1 cellular context compared by ENCODE assay signal in genomic region chr9:70419546-70420266, GRCh38.
A peak's percentile ranks its signal among the peaks of the same experiment; 100 is the strongest.
TF ChIP-seq lines count a peak whose summit lies in the region.

No MANE protein-coding gene starts in this region.

TF ChIP-seq in K562, 482 proteins besides CTCF, POLR2A, EP300 and RAD21 (continued from another document and continues in another):
- TF ChIP-seq IRF1 (CRISPR knock-in tag; IDR thresholded peaks at IDR 0.05; ENCODE audit: borderline replicate concordance) (no peak), MLX (CRISPR knock-in tag; conservative IDR thresholded peaks at IDR 0.05) (no peak), RBFOX2 (IDR thresholded peaks at IDR 0.05; ENCODE audit: low read depth, low read length) (peak; percentile 74), SMARCA4 (IDR thresholded peaks at IDR 0.05) (peak; percentile 49; the same call in 1 of the 2 replicates), ZNF584 (CRISPR knock-in tag; IDR thresholded peaks at IDR 0.05; ENCODE audit: low read depth) (peak; percentile 61; the same call in 1 of the 2 replicates), RB1 (IDR thresholded peaks at IDR 0.05; ENCODE audit: low read depth) (peak; percentile 62; the same call in 1 of the 2 replicates), NFRKB (IDR thresholded peaks at IDR 0.05; ENCODE audit: low read depth) (peak; percentile 86), CEBPG (CRISPR knock-in tag; IDR thresholded peaks at IDR 0.05) (peak; percentile 85), CEBPG (tag; conservative IDR thresholded peaks at IDR 0.05 in 1 of 2, IDR thresholded peaks at IDR 0.05 in 1 of 2) (peak; percentile 39 to 92; a peak in 3 of 4 replicates), CBX1 (IDR thresholded peaks at IDR 0.05; ENCODE audit: low read depth) (no peak; the same call in 1 of the 2 replicates), TCF7L2 (IDR thresholded peaks at IDR 0.05; ENCODE audit: low read depth, low read length) (no peak), ZBTB7A (IDR thresholded peaks at IDR 0.05; ENCODE audit: borderline replicate concordance, control insufficient read depth, low read depth, low read length) (peak; percentile 56; the same call in 1 of the 2 replicates), POLR2G (IDR thresholded peaks at IDR 0.05; ENCODE audit: low read depth, low read length) (peak; percentile 89), HMGN3 (IDR thresholded peaks at IDR 0.05; ENCODE audit: borderline replicate concordance, extremely low read depth, insufficient read length, low read depth, low read length) (peak; percentile 44), SMAD3 (CRISPR knock-in tag; conservative IDR thresholded peaks at IDR 0.05) (no peak), HCFC1 (IDR thresholded peaks at IDR 0.05; ENCODE audit: low read depth, low read length) (no peak), MLLT1 (IDR thresholded peaks at IDR 0.05) (peak in 1 of 2 experiments; percentile 17; a peak in 1 of 4 replicates), KLF10 (CRISPR knock-in tag; IDR thresholded peaks at IDR 0.05) (no peak), PML (IDR thresholded peaks at IDR 0.05; ENCODE audit: low read length) (no peak; the same call in none of the 2 replicates), HINFP (tag; conservative IDR thresholded peaks at IDR 0.05; ENCODE audit: low read depth) (no peak), ETV1 (tag; conservative IDR thresholded peaks at IDR 0.05; ENCODE audit: low read depth) (peak; percentile 48), NRF1 (conservative IDR thresholded peaks at IDR 0.05 in 1 of 2, IDR thresholded peaks at IDR 0.05 in 1 of 2) (peak; percentile 34 to 46; a peak in 2 of 4 replicates), BRF1 (IDR thresholded peaks at IDR 0.05; ENCODE audit: borderline replicate concordance, extremely low read depth, insufficient read length) (no peak), EP400 (IDR thresholded peaks at IDR 0.05) (peak; percentile 81), BHLHE40 (IDR thresholded peaks at IDR 0.05; ENCODE audit: low read length) (peak; percentile 86), ZKSCAN8 (CRISPR knock-in tag; IDR thresholded peaks at IDR 0.05) (0 out of 2 replicates have a peak, but pooled peaks have one; percentile 60), ARID1B (IDR thresholded peaks at IDR 0.05) (peak; percentile 75), ZNF592 (IDR thresholded peaks at IDR 0.05) (0 out of 2 replicates have a peak, but pooled peaks have one; percentile 46), CCNT2 (IDR thresholded peaks at IDR 0.05; ENCODE audit: borderline replicate concordance, extremely low read depth, insufficient read length, low read depth, low read length) (peak; percentile 77), ESRRB (CRISPR knock-in tag; IDR thresholded peaks at IDR 0.05; ENCODE audit: borderline replicate concordance) (no peak), OTX1 (CRISPR knock-in tag; IDR thresholded peaks at IDR 0.05) (no peak), TEAD1 (CRISPR knock-in tag; IDR thresholded peaks at IDR 0.05) (peak in 1 of 2 experiments; percentile 74; a peak in 1 of 4 replicates), SIN3B (IDR thresholded peaks at IDR 0.05; ENCODE audit: low read depth) (no peak), ELK1 (CRISPR knock-in tag; IDR thresholded peaks at IDR 0.05) (no peak), MECOM (CRISPR knock-in tag; IDR thresholded peaks at IDR 0.05) (0 out of 2 replicates have a peak, but pooled peaks have one; percentile 29), ZNF175 (CRISPR knock-in tag; IDR thresholded peaks at IDR 0.05; ENCODE audit: low read depth) (0 out of 2 replicates have a peak, but pooled peaks have one; percentile 45), FOXM1 (IDR thresholded peaks at IDR 0.05; ENCODE audit: low read depth) (no peak), FOXM1 (CRISPR knock-in tag; IDR thresholded peaks at IDR 0.05; ENCODE audit: low read depth) (0 out of 2 replicates have a peak, but pooled peaks have one; percentile 9), NFE2 (IDR thresholded peaks at IDR 0.05; ENCODE audit: low read depth) (peak; percentile 89), AFF1 (IDR thresholded peaks at IDR 0.05; ENCODE audit: low read depth in 1 of 2, partially characterized antibody in 2 of 2) (peak in 1 of 2 experiments; percentile 5), MEF2A (IDR thresholded peaks at IDR 0.05; ENCODE audit: control insufficient read depth, low read depth, low read length) (peak; percentile 96), ZNF324 (CRISPR knock-in tag; IDR thresholded peaks at IDR 0.05) (no peak), KLF16 (IDR thresholded peaks at IDR 0.05) (0 out of 2 replicates have a peak, but pooled peaks have one; percentile 7), ATF2 (CRISPR knock-in tag; IDR thresholded peaks at IDR 0.05) (0 out of 2 replicates have a peak, but pooled peaks have one; percentile 57), SRSF9 (IDR thresholded peaks at IDR 0.05; ENCODE audit: borderline replicate concordance, low read depth, low read length) (no peak), HDAC2 (IDR thresholded peaks at IDR 0.05) (0 out of 2 replicates have a peak, but pooled peaks have one; percentile 62), FOXJ2 (tag; IDR thresholded peaks at IDR 0.05) (peak; percentile 70), MAZ (CRISPR knock-in tag; conservative IDR thresholded peaks at IDR 0.05 in 1 of 2, IDR thresholded peaks at IDR 0.05 in 1 of 2) (peak in 1 of 2 experiments; percentile 78; a peak in 3 of 4 replicates), LCOR (CRISPR knock-in tag; IDR thresholded peaks at IDR 0.05) (0 out of 2 replicates have a peak, but pooled peaks have one; percentile 50), ZNF586 (CRISPR knock-in tag; conservative IDR thresholded peaks at IDR 0.05) (no peak), ZNF316 (IDR thresholded peaks at IDR 0.05) (peak; percentile 88), MAFG (tag; conservative IDR thresholded peaks at IDR 0.05) (peak; percentile 81)
